ENCODE assay signal across 7 cellular contexts in genomic region chr22:46239261-46240048, GRCh38. TPM values are rescaled to one million over a fixed set of nuclear protein-coding genes. Genes with fewer than 3 reads are reported as not detected.
DNase-seq lines count a peak whose midpoint lies in the region; ATAC-seq and TF ChIP-seq lines count a peak whose summit lies in the region.
"Had no signal": no experiment of that assay in that cellular context is flagged by ENCODE, and none has a peak within 500 bp of the region (broad histone marks: within the 10 kb centered on the region; RNA-seq: fewer than 3 reads in every experiment).

No MANE protein-coding gene starts in this region.

- peaks cover 16% of the 10 kb centered on the region for H3K4me1 Mint-ChIP-seq in activated naive CD4-positive, alpha-beta T cell treated with anti-CD3 and anti-CD28 coated beads, Interleukin-2, amount 50 U/mL, for 24 hours
- H3K4me1 Mint-ChIP-seq in brain: no peaks in the 10 kb centered on the region
- H3K4me1 Mint-ChIP-seq in stimulated activated naive B cell treated with anti-CD40 and anti-IgM and Interleukin-4, amounts not matched to agents 10 μg/mL and 1 μg/mL and 100 μg/mL, for 72 hours: peaks cover 14 to 22% of the 10 kb centered on the region in 2 donors
- peaks cover 15% of the 10 kb centered on the region for H3K4me1 Mint-ChIP-seq in activated T-helper 2 cell treated with anti-CD3 and anti-CD28 coated beads, Interferon-gamma antibody, Interleukin-2, Interleukin-4, amounts not matched to agents 10 μg/mL and 5 μg/mL and 100 μg/mL, durations not matched to agents 14 hours and 24 hours and 36 hours (ENCODE audit: low read depth)

- no peaks in the 10 kb centered on the region for H3K27me3 Mint-ChIP-seq in activated naive CD4-positive, alpha-beta T cell treated with anti-CD3 and anti-CD28 coated beads, Interleukin-2, amount 50 U/mL, for 24 hours
- H3K27me3 Mint-ChIP-seq in brain: no peaks in the 10 kb centered on the region
- H3K27me3 Mint-ChIP-seq in stimulated activated naive B cell treated with anti-CD40 and anti-IgM and Interleukin-4, amounts not matched to agents 10 μg/mL and 1 μg/mL and 100 μg/mL, for 72 hours: no peaks in the 10 kb centered on the region
- H3K27me3 Mint-ChIP-seq in activated T-helper 2 cell treated with anti-CD3 and anti-CD28 coated beads, Interferon-gamma antibody, Interleukin-2, Interleukin-4, amounts not matched to agents 10 μg/mL and 5 μg/mL and 100 μg/mL, durations not matched to agents 14 hours and 24 hours and 36 hours (ENCODE audit: low read depth): no peaks in the 10 kb centered on the region

- DNase-seq in activated naive CD4-positive, alpha-beta T cell treated with anti-CD3 and anti-CD28 coated beads, Interleukin-2, amount 50 U/mL, for 16 hours: no peak
- DNase-seq in stimulated activated naive B cell treated with anti-CD40 and anti-IgM and Interleukin-4, amounts not matched to agents 10 μg/mL and 1 μg/mL and 100 μg/mL, for 72 hours: no peak
- DNase-seq in activated T-helper 2 cell treated with anti-CD3 and anti-CD28 coated beads, Interferon-gamma antibody, Interleukin-2, Interleukin-4, amounts not matched to agents 10 μg/mL and 5 μg/mL and 100 μg/mL, durations not matched to agents 14 hours and 24 hours and 36 hours (ENCODE audit: low spot score): no peak
- DNase-seq: NCI-H1092 had no signal

- H3K27ac Mint-ChIP-seq in activated naive CD4-positive, alpha-beta T cell treated with anti-CD3 and anti-CD28 coated beads, Interleukin-2, amount 50 U/mL, for 24 hours: peak overlapping the region; percentile 14
- peak overlapping the region in 4 of 5 experiments; percentile 10 to 66 (median 39) for H3K27ac Mint-ChIP-seq in brain
- peak overlapping the region; percentile 80 for H3K27ac Mint-ChIP-seq in stimulated activated naive B cell treated with anti-CD40 and anti-IgM and Interleukin-4, amounts not matched to agents 10 μg/mL and 1 μg/mL and 100 μg/mL, for 72 hours
- H3K27ac Mint-ChIP-seq in activated T-helper 2 cell treated with anti-CD3 and anti-CD28 coated beads, Interferon-gamma antibody, Interleukin-2, Interleukin-4, amounts not matched to agents 10 μg/mL and 5 μg/mL and 100 μg/mL, durations not matched to agents 14 hours and 24 hours and 36 hours: no peak overlapping the region

- H3K4me3 Mint-ChIP-seq in activated naive CD4-positive, alpha-beta T cell treated with anti-CD3 and anti-CD28 coated beads, Interleukin-2, amount 50 U/mL, for 24 hours: no peak overlapping the region
- no peak overlapping the region for H3K4me3 Mint-ChIP-seq in brain
- H3K4me3 Mint-ChIP-seq in stimulated activated naive B cell treated with anti-CD40 and anti-IgM and Interleukin-4, amounts not matched to agents 10 μg/mL and 1 μg/mL and 100 μg/mL, for 72 hours: no peak overlapping the region
- no peak overlapping the region for H3K4me3 Mint-ChIP-seq in activated T-helper 2 cell treated with anti-CD3 and anti-CD28 coated beads, Interferon-gamma antibody, Interleukin-2, Interleukin-4, amounts not matched to agents 10 μg/mL and 5 μg/mL and 100 μg/mL, durations not matched to agents 14 hours and 24 hours and 36 hours (ENCODE audit: low read depth)

- peak; percentile 50 to 68 for ATAC-seq in stimulated activated naive B cell treated with anti-CD40 and anti-IgM and Interleukin-4, amounts not matched to agents 10 μg/mL and 1 μg/mL and 100 μg/mL, for 72 hours (replicated peaks)
- ATAC-seq in GM21723 (IDR thresholded peaks at IDR 0.05; ENCODE audit: unreplicated experiment): no peak

- intact Hi-C loops in activated T-helper 2 cell treated with anti-CD3 and anti-CD28 coated beads, Interferon-gamma antibody, Interleukin-2, Interleukin-4, amounts not matched to agents 10 μg/mL and 5 μg/mL and 100 μg/mL, durations not matched to agents 14 hours and 24 hours and 36 hours (cut with micrococcal nuclease): no loop called here

- H3K9me3 Mint-ChIP-seq in activated naive CD4-positive, alpha-beta T cell treated with anti-CD3 and anti-CD28 coated beads, Interleukin-2, amount 50 U/mL, for 24 hours: no peaks in the 10 kb centered on the region
- no peaks in the 10 kb centered on the region for H3K9me3 Mint-ChIP-seq in brain
- H3K9me3 Mint-ChIP-seq in stimulated activated naive B cell treated with anti-CD40 and anti-IgM and Interleukin-4, amounts not matched to agents 10 μg/mL and 1 μg/mL and 100 μg/mL, for 72 hours: no peaks in the 10 kb centered on the region
- H3K9me3 Mint-ChIP-seq in activated T-helper 2 cell treated with anti-CD3 and anti-CD28 coated beads, Interferon-gamma antibody, Interleukin-2, Interleukin-4, amounts not matched to agents 10 μg/mL and 5 μg/mL and 100 μg/mL, durations not matched to agents 14 hours and 24 hours and 36 hours: no peaks in the 10 kb centered on the region

- H3K36me3 Mint-ChIP-seq in activated naive CD4-positive, alpha-beta T cell treated with anti-CD3 and anti-CD28 coated beads, Interleukin-2, amount 50 U/mL, for 24 hours: peaks cover 3% of the 10 kb centered on the region
- H3K36me3 Mint-ChIP-seq in brain: peaks cover 7% of the 10 kb centered on the region
- peaks cover 13 to 29% of the 10 kb centered on the region in 2 donors for H3K36me3 Mint-ChIP-seq in stimulated activated naive B cell treated with anti-CD40 and anti-IgM and Interleukin-4, amounts not matched to agents 10 μg/mL and 1 μg/mL and 100 μg/mL, for 72 hours
- peaks cover 33% of the 10 kb centered on the region for H3K36me3 Mint-ChIP-seq in activated T-helper 2 cell treated with anti-CD3 and anti-CD28 coated beads, Interferon-gamma antibody, Interleukin-2, Interleukin-4, amounts not matched to agents 10 μg/mL and 5 μg/mL and 100 μg/mL, durations not matched to agents 14 hours and 24 hours and 36 hours (ENCODE audit: low read depth)

- TF ChIP-seq CTCF in brain (conservative IDR thresholded peaks at IDR 0.05): no peak

RNA-seq across cellular contexts. Expression of gene CDPF1, which starts 10.6 kb away (rescaled TPM):
- polyA plus RNA-seq in brain (ENCODE audit: insufficient read depth, low read depth, low replicate concordance): 11.0 TPM
- 7.7 and 10.7 TPM in 2 replicates for total RNA-seq in activated T-helper 2 cell treated with anti-CD3 and anti-CD28 coated beads, Interferon-gamma antibody, Interleukin-2, Interleukin-4, amounts not matched to agents 10 μg/mL and 5 μg/mL and 100 μg/mL, durations not matched to agents 14 hours and 24 hours and 36 hours

RNA-seq across cellular contexts. Expression of gene PKDREJ, which starts 23.7 kb away (rescaled TPM):
- polyA plus RNA-seq in brain (ENCODE audit: insufficient read depth, low read depth, low replicate concordance): not detected
- not detected in 2 replicates for total RNA-seq in activated T-helper 2 cell treated with anti-CD3 and anti-CD28 coated beads, Interferon-gamma antibody, Interleukin-2, Interleukin-4, amounts not matched to agents 10 μg/mL and 5 μg/mL and 100 μg/mL, durations not matched to agents 14 hours and 24 hours and 36 hours

RNA-seq across cellular contexts. Expression of gene TTC38, which starts 28.4 kb away (rescaled TPM):
- polyA plus RNA-seq in brain (ENCODE audit: insufficient read depth, low read depth, low replicate concordance): 24.7 TPM
- total RNA-seq in activated T-helper 2 cell treated with anti-CD3 and anti-CD28 coated beads, Interferon-gamma antibody, Interleukin-2, Interleukin-4, amounts not matched to agents 10 μg/mL and 5 μg/mL and 100 μg/mL, durations not matched to agents 14 hours and 24 hours and 36 hours: 20.7 and 21.0 TPM in 2 replicates

RNA-seq across cellular contexts. Expression of gene GTSE1, which starts 57.2 kb away (rescaled TPM):
- 31.9 TPM for polyA plus RNA-seq in brain (ENCODE audit: insufficient read depth, low read depth, low replicate concordance)
- total RNA-seq in activated T-helper 2 cell treated with anti-CD3 and anti-CD28 coated beads, Interferon-gamma antibody, Interleukin-2, Interleukin-4, amounts not matched to agents 10 μg/mL and 5 μg/mL and 100 μg/mL, durations not matched to agents 14 hours and 24 hours and 36 hours: 46.1 and 47.7 TPM in 2 replicates
